9 cellular contexts compared by ENCODE assay signal in genomic region chr5:131381792-131382191, GRCh38.
A peak's percentile ranks its signal among the peaks of the same experiment; 100 is the strongest.
DNase-seq lines count a peak whose midpoint lies in the region; ATAC-seq and TF ChIP-seq lines count a peak whose summit lies in the region.
"Had no signal": no experiment of that assay in that cellular context is flagged by ENCODE, and none has a peak within 500 bp of the region (broad histone marks: within the 10 kb centered on the region; RNA-seq: fewer than 3 reads in every experiment).

No MANE protein-coding gene starts in this region.

- no peak overlapping the region for H3K4ac ChIP-seq in neuronal stem cell (ENCODE audit: low read length)

- H4K8ac ChIP-seq in neuronal stem cell (ENCODE audit: low read depth, low read length) = no peak overlapping the region

- no peak overlapping the region for H3K18ac ChIP-seq in neuronal stem cell (ENCODE audit: low read length)

- peaks cover 2 to 7% of the 10 kb centered on the region in 2 donors for H3K36me3 ChIP-seq in neuronal stem cell (replicated peaks in 1 of 2; ENCODE audit: control insufficient read depth in 2 of 2, insufficient read depth in 2 of 2, low read length in 2 of 2)

- intact Hi-C loops in CD4-positive, alpha-beta T cell (cut with DNase I, micrococcal nuclease) = loop anchor here (1.0 to 5.0 kb wide), 9 partner anchors 12 to 217 kb away; partner anchors contain the start of gene HINT1 (in 2 of the 2)
- intact Hi-C loops in cardiac septum (cut with DNase I) = loop anchor here (10.0 kb wide), 1 partner anchor 217 kb away; the partner anchor contains the start of gene HINT1

- H2AFZ ChIP-seq in neuronal stem cell (ENCODE audit: low read length) = no peak overlapping the region

- no peak for ATAC-seq in CD4-positive, alpha-beta T cell (ENCODE audit: poor library complexity)
- peak; percentile 52 for ATAC-seq in GM19438 (IDR thresholded peaks at IDR 0.05; ENCODE audit: low read depth, unreplicated experiment)
- peak; percentile 44 for ATAC-seq in HG03135 (IDR thresholded peaks at IDR 0.05; ENCODE audit: unreplicated experiment)
- ATAC-seq in activated naive CD4-positive, alpha-beta T cell treated with anti-CD3 and anti-CD28 coated beads, Interleukin-2, amount 50 U/mL, for 72 hours = peak in 1 of 2 donors; percentile 5

- H3K4me1 ChIP-seq in neuronal stem cell (ENCODE audit: control insufficient read depth in 2 of 2, insufficient read depth in 1 of 2, low read depth in 1 of 2, low read length in 2 of 2) = peaks cover 1 to 14% of the 10 kb centered on the region in 2 donors

- H3K9me3 Mint-ChIP-seq in CD4-positive, alpha-beta T cell = peaks cover 3% of the 10 kb centered on the region
- H3K9me3 Mint-ChIP-seq in activated naive CD4-positive, alpha-beta T cell treated with anti-CD3 and anti-CD28 coated beads, Interleukin-2, amount 50 U/mL, for 72 hours = peaks cover 0 to 7% of the 10 kb centered on the region in 2 donors

- H3K27me3 Mint-ChIP-seq in CD4-positive, alpha-beta T cell = no peaks in the 10 kb centered on the region

- no CpG with 5 or more reads among the region's 2 CpGs for WGBS in neuronal stem cell (ENCODE audit: extremely low coverage in 2 of 2, insufficient read length in 2 of 2, insufficient replicate concordance in 1 of 2), 2 donors

- no peak overlapping the region for H3K23ac ChIP-seq in neuronal stem cell (ENCODE audit: low read depth, low read length, poor library complexity)

- no peak overlapping the region for H2AK5ac ChIP-seq in neuronal stem cell (ENCODE audit: low read depth, low read length)

- CTCF ChIA-PET in CD4-positive, alpha-beta T cell (lab: Charles Lee) = interaction anchor here (0.6 to 2.3 kb wide), 42 partner anchors 8 to 219 kb away, joined by 3 to 34 read pairs (median 4); partner anchors contain the start of gene CDC42SE2

- no peak overlapping the region for H3K4me2 ChIP-seq in neuronal stem cell (ENCODE audit: insufficient read depth, low read length, poor library complexity, severe bottlenecking)

- H4K91ac ChIP-seq in neuronal stem cell (ENCODE audit: low read depth, low read length, poor library complexity) = no peak overlapping the region

- H3K4me1 Mint-ChIP-seq in CD4-positive, alpha-beta T cell (ENCODE audit: low read depth) = peaks cover 96% of the 10 kb centered on the region

- no peaks in the 10 kb centered on the region for H3K9me3 ChIP-seq in CD4-positive, alpha-beta T cell (ENCODE audit: control insufficient read depth, low read length)
- no peaks in the 10 kb centered on the region for H3K9me3 ChIP-seq in neuronal stem cell (replicated peaks in 1 of 2; ENCODE audit: control insufficient read depth in 2 of 2, insufficient read depth in 1 of 2, low read depth in 1 of 2, low read length in 2 of 2)

- no peak overlapping the region for H3K9ac ChIP-seq in neuronal stem cell (ENCODE audit: low read depth, low read length, poor library complexity)

- H3K79me1 ChIP-seq in neuronal stem cell (ENCODE audit: low read depth, low read length) = no peaks in the 10 kb centered on the region

- H3K4me3 ChIP-seq in neuronal stem cell (ENCODE audit: low read length in 2 of 2) = no peak overlapping the region

- no peak for TF ChIP-seq CTCF in CD4-positive, alpha-beta T cell (IDR thresholded peaks at IDR 0.05)

- POLR2A ChIA-PET in CD4-positive, alpha-beta T cell (lab: Charles Lee) = interaction anchor here (0.7 to 15.0 kb wide), 35 partner anchors 9 to 1113 kb away, joined by 3 to 395 read pairs (median 6); partner anchors contain the start of genes CDC42SE2 and HINT1

- H3K27ac Mint-ChIP-seq in CD4-positive, alpha-beta T cell = peak overlapping the region; percentile 97
- H3K27ac Mint-ChIP-seq in activated naive CD4-positive, alpha-beta T cell treated with anti-CD3 and anti-CD28 coated beads, Interleukin-2, amount 50 U/mL, for 72 hours = peak overlapping the region; percentile 94 to 97

- DNase-seq in CD4-positive, alpha-beta T cell = no peak
- no peak for DNase-seq in activated naive CD4-positive, alpha-beta T cell treated with anti-CD3 and anti-CD28 coated beads, Interleukin-2, amount 50 U/mL, for 72 hours (ENCODE audit: low spot score in 2 of 2)
- no peak for DNase-seq in neuronal stem cell (ENCODE audit: low spot score)
- DNase-seq in NK-92 (lab: John Stamatoyannopoulos, UW; ENCODE audit: unreplicated experiment) = no peak
- no peak for DNase-seq in cardiac septum (ENCODE audit: low spot score)
- no peak for DNase-seq in kidney glomerular epithelial cell (lab: John Stamatoyannopoulos, UW)

- H3K4me3 Mint-ChIP-seq in CD4-positive, alpha-beta T cell = peak overlapping the region; percentile 50

- H2BK5ac ChIP-seq in neuronal stem cell (ENCODE audit: low read length) = no peak overlapping the region

- H3K14ac ChIP-seq in neuronal stem cell (ENCODE audit: low read length) = no peak overlapping the region

- H2BK120ac ChIP-seq in neuronal stem cell (ENCODE audit: low read depth, low read length) = no peak overlapping the region

- no peak overlapping the region for H2BK15ac ChIP-seq in neuronal stem cell (ENCODE audit: low read length)

- no peaks in the 10 kb centered on the region for H3K27me3 ChIP-seq in CD4-positive, alpha-beta T cell (ENCODE audit: control insufficient read depth, insufficient read depth, low read length)
- no peaks in the 10 kb centered on the region for H3K27me3 ChIP-seq in neuronal stem cell (ENCODE audit: control insufficient read depth in 3 of 3, insufficient read depth in 3 of 3, low read depth in 1 of 3, low read length in 3 of 3)

- peak overlapping the region; percentile 97 for H3K27ac ChIP-seq in CD4-positive, alpha-beta T cell (ENCODE audit: low read depth, low read length)
- no peak overlapping the region for H3K27ac ChIP-seq in neuronal stem cell (replicated peaks; ENCODE audit: low read length)
- H3K27ac ChIP-seq: epithelial cell of prostate had no signal

- no peak overlapping the region for H2BK12ac ChIP-seq in neuronal stem cell (ENCODE audit: low read length)

- H3K36me3 Mint-ChIP-seq in CD4-positive, alpha-beta T cell (ENCODE audit: low read depth) = peaks cover 53% of the 10 kb centered on the region
- peaks cover 11 to 45% of the 10 kb centered on the region in 2 donors for H3K36me3 Mint-ChIP-seq in activated naive CD4-positive, alpha-beta T cell treated with anti-CD3 and anti-CD28 coated beads, Interleukin-2, amount 50 U/mL, for 72 hours
